Comparison of ENCODE assay signal across 1 cellular context in the genomic region with DNA sequence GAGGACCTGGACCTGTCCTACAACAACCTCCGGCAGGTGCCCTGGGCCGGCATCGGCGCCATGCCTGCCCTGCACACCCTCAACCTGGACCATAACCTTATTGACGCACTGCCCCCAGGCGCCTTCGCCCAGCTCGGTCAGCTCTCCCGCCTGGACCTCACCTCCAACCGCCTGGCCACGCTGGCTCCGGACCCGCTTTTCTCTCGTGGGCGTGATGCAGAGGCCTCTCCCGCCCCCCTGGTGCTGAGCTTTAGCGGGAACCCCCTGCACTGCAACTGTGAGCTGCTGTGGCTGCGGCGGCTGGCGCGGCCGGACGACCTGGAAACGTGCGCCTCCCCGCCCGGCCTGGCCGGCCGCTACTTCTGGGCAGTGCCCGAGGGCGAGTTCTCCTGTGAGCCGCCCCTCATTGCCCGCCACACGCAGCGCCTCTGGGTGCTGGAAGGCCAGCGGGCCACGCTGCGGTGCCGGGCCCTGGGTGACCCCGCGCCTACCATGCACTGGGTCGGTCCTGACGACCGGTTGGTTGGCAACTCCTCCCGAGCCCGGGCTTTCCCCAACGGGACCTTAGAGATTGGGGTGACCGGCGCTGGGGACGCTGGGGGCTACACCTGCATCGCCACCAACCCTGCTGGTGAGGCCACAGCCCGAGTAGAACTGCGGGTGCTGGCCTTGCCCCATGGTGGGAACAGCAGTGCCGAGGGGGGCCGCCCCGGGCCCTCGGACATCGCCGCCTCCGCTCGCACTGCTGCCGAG.
TF ChIP-seq lines count a peak whose summit lies in the region.

No MANE protein-coding gene starts in this region.

TF ChIP-seq in GM23338, 12 proteins besides CTCF, POLR2A, EP300 and RAD21:
- no peak for TF ChIP-seq EZH2phosphoT487 (IDR thresholded peaks at IDR 0.05; ENCODE audit: unreplicated experiment)
- no peak for TF ChIP-seq NANOG (IDR thresholded peaks at IDR 0.05; ENCODE audit: borderline replicate concordance)
- TF ChIP-seq, protein P1, sequence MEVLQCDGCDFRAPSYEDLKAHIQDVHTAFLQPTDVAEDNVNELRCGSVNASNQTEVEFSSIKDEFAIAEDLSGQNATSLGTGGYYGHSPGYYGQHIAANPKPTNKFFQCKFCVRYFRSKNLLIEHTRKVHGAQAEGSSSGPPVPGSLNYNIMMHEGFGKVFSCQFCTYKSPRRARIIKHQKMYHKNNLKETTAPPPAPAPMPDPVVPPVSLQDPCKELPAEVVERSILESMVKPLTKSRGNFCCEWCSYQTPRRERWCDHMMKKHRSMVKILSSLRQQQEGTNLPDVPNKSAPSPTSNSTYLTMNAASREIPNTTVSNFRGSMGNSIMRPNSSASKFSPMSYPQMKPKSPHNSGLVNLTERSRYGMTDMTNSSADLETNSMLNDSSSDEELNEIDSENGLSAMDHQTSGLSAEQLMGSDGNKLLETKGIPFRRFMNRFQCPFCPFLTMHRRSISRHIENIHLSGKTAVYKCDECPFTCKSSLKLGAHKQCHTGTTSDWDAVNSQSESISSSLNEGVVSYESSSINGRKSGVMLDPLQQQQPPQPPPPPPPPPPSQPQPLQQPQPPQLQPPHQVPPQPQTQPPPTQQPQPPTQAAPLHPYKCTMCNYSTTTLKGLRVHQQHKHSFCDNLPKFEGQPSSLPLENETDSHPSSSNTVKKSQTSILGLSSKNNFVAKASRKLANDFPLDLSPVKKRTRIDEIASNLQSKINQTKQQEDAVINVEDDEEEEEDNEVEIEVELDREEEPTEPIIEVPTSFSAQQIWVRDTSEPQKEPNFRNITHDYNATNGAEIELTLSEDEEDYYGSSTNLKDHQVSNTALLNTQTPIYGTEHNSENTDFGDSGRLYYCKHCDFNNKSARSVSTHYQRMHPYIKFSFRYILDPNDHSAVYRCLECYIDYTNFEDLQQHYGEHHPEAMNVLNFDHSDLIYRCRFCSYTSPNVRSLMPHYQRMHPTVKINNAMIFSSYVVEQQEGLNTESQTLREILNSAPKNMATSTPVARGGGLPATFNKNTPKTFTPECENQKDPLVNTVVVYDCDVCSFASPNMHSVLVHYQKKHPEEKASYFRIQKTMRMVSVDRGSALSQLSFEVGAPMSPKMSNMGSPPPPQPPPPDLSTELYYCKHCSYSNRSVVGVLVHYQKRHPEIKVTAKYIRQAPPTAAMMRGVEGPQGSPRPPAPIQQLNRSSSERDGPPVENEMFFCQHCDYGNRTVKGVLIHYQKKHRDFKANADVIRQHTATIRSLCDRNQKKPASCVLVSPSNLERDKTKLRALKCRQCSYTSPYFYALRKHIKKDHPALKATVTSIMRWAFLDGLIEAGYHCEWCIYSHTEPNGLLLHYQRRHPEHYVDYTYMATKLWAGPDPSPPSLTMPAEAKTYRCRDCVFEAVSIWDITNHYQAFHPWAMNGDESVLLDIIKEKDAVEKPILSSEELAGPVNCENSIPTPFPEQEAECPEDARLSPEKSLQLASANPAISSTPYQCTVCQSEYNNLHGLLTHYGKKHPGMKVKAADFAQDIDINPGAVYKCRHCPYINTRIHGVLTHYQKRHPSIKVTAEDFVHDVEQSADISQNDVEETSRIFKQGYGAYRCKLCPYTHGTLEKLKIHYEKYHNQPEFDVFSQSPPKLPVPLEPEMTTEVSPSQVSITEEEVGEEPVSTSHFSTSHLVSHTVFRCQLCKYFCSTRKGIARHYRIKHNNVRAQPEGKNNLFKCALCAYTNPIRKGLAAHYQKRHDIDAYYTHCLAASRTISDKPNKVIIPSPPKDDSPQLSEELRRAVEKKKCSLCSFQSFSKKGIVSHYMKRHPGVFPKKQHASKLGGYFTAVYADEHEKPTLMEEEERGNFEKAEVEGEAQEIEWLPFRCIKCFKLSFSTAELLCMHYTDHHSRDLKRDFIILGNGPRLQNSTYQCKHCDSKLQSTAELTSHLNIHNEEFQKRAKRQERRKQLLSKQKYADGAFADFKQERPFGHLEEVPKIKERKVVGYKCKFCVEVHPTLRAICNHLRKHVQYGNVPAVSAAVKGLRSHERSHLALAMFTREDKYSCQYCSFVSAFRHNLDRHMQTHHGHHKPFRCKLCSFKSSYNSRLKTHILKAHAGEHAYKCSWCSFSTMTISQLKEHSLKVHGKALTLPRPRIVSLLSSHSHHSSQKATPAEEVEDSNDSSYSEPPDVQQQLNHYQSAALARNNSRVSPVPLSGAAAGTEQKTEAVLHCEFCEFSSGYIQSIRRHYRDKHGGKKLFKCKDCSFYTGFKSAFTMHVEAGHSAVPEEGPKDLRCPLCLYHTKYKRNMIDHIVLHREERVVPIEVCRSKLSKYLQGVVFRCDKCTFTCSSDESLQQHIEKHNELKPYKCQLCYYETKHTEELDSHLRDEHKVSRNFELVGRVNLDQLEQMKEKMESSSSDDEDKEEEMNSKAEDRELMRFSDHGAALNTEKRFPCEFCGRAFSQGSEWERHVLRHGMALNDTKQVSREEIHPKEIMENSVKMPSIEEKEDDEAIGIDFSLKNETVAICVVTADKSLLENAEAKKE (CRISPR knock-in tag; IDR thresholded peaks at IDR 0.05), result no peak
- TF ChIP-seq STAT1 (IDR thresholded peaks at IDR 0.05; ENCODE audit: unreplicated experiment), result no peak
- TF ChIP-seq JUNB (IDR thresholded peaks at IDR 0.05; ENCODE audit: unreplicated experiment), result no peak
- no peak for TF ChIP-seq EZH2 (IDR thresholded peaks at IDR 0.05; ENCODE audit: low read depth, unreplicated experiment)
- TF ChIP-seq ZNF331 (CRISPR knock-in tag; IDR thresholded peaks at IDR 0.05; ENCODE audit: low read depth), result no peak
- no peak for TF ChIP-seq ZNF114 (CRISPR knock-in tag; IDR thresholded peaks at IDR 0.05)
- TF ChIP-seq, protein P2, sequence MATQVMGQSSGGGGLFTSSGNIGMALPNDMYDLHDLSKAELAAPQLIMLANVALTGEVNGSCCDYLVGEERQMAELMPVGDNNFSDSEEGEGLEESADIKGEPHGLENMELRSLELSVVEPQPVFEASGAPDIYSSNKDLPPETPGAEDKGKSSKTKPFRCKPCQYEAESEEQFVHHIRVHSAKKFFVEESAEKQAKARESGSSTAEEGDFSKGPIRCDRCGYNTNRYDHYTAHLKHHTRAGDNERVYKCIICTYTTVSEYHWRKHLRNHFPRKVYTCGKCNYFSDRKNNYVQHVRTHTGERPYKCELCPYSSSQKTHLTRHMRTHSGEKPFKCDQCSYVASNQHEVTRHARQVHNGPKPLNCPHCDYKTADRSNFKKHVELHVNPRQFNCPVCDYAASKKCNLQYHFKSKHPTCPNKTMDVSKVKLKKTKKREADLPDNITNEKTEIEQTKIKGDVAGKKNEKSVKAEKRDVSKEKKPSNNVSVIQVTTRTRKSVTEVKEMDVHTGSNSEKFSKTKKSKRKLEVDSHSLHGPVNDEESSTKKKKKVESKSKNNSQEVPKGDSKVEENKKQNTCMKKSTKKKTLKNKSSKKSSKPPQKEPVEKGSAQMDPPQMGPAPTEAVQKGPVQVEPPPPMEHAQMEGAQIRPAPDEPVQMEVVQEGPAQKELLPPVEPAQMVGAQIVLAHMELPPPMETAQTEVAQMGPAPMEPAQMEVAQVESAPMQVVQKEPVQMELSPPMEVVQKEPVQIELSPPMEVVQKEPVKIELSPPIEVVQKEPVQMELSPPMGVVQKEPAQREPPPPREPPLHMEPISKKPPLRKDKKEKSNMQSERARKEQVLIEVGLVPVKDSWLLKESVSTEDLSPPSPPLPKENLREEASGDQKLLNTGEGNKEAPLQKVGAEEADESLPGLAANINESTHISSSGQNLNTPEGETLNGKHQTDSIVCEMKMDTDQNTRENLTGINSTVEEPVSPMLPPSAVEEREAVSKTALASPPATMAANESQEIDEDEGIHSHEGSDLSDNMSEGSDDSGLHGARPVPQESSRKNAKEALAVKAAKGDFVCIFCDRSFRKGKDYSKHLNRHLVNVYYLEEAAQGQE (IDR thresholded peaks at IDR 0.05; ENCODE audit: unreplicated experiment), result no peak
- TF ChIP-seq POLR2AphosphoS5 (IDR thresholded peaks at IDR 0.05; ENCODE audit: low read depth), result no peak; the same call in 1 of the 2 replicates
- TF ChIP-seq, protein P3, sequence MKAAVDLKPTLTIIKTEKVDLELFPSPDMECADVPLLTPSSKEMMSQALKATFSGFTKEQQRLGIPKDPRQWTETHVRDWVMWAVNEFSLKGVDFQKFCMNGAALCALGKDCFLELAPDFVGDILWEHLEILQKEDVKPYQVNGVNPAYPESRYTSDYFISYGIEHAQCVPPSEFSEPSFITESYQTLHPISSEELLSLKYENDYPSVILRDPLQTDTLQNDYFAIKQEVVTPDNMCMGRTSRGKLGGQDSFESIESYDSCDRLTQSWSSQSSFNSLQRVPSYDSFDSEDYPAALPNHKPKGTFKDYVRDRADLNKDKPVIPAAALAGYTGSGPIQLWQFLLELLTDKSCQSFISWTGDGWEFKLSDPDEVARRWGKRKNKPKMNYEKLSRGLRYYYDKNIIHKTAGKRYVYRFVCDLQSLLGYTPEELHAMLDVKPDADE (IDR thresholded peaks at IDR 0.05), result no peak
- TF ChIP-seq CREB1 (CRISPR knock-in tag; IDR thresholded peaks at IDR 0.05; ENCODE audit: low read depth), result no peak
